ENCODE assay signal across 8 cellular contexts in the genomic region with DNA sequence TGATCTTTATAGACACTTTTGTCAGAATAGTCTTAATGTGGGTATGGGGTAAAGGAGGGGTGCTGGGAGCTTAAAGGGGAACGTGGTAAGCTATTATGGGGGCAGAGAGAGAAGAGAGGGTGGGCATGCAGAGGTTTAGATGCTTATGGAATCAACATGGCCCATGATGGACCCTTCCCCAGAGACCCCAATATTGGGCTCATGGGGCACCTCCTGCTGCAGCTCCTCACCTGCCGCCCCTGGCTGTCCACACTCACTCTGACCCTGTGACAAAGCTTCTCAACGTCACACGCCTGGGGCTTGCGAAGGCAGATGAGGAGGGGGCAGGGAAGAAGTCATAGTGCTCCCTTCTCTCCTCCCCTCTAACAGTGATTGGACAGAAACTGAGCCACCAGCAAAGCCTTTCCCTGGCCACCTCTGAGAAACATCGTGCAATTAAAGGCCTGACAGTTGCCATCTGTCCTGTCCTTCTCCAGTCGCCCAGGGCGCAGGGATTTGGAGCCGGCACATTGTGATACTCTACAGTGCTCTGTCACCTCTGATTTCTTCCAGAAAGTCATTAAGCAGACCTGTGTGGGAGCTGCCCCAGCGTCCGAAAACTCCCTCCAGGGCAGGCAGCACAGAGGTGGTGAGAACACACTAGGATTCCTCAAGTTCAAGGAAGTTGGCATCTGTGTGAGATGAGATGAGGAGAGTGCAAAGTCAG.
"Had no signal": no experiment of that assay in that cellular context is flagged by ENCODE, and none has a peak within 500 bp of the region (broad histone marks: within the 10 kb centered on the region; RNA-seq: fewer than 3 reads in every experiment).

No MANE protein-coding gene starts in this region.

- H3K36me3 ChIP-seq: HAP-1 had no signal

- H3K4me1 Mint-ChIP-seq: IgD-negative memory B cell had no signal

- H3K4me1 ChIP-seq: HAP-1 had no signal

- DNase-seq: GM23248, GOT3, H7, HFFc6 had no signal

- H3K4me3 ChIP-seq: GM23248, HAP-1 had no signal

- H3K27me3 Mint-ChIP-seq: IgD-negative memory B cell had no signal

- H3K27ac Mint-ChIP-seq: HFFc6, IgD-negative memory B cell had no signal

- ATAC-seq: HCT116, HepG2 had no signal

- H3K9me3 ChIP-seq: HAP-1 had no signal

- H3K4me3 Mint-ChIP-seq: HFFc6, IgD-negative memory B cell had no signal
